In the genomic region with DNA sequence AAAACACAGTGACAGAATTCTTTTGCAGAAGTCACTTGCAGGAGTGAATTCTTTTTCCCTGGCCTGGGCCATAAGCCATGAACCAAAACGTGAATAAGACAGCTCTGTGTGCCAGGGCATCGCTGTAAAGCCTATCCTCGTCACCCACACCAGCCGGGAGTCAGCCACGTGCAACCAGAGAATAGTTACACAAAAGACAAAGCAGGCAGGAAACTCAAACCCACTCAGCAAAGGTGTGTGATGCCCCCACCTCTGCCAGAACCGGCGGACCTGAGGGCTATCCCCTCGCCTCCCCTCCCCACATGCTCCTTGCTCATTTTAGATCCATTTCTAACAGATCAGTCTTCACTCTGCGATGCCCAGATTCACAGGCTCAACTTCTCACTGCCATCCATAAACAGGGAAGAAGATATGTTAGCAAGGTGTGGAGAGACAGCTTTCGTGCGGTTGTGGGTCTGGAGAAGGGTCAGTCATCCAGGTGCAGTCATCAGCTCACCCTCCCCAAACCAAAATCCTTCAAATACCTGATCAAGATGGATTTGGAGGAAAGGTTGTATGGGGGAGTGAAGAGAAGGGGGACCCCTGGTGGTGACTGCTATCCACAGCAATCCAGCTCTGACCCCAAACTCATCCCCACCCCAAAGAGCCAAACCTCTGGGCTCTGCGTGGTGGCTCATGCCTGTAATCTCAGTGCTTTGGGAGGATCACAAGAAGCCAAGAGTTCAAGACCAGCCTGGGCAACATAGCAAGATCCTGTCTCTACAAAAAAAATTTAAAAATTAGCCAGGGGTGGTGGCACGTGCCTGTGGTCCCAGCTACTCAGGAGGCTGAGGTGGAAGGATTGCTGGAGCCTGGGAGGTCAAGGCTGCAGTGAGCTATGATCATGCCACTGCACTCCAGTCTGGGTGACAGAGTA, we compare ENCODE assay signal across 8 cellular contexts.
DNase-seq lines count a peak whose midpoint lies in the region; ATAC-seq, FAIRE-seq and TF ChIP-seq lines count a peak whose summit lies in the region.

No MANE protein-coding gene starts in this region.

- FAIRE-seq in urothelium cell line (lab: Jason Lieb, UNC), result no peak

- no peak overlapping the region for H3K4me2 ChIP-seq in SU-DHL-6 (ENCODE audit: low read depth, low read length, poor library complexity, severe bottlenecking)

- no peak overlapping the region for H3K4me3 ChIP-seq in GM12864 (ENCODE audit: low read depth, low read length)
- no peak overlapping the region for H3K4me3 ChIP-seq in SU-DHL-6 (ENCODE audit: insufficient read depth, low read length, poor library complexity, severe bottlenecking)
- H3K4me3 ChIP-seq in cardiac fibroblast (replicated peaks in 1 of 2; ENCODE audit: low read depth in 2 of 2, low read length in 2 of 2), result no peak overlapping the region

- no peak overlapping the region for H3K27ac ChIP-seq in SU-DHL-6 (ENCODE audit: low read depth, low read length)

- H3K9ac ChIP-seq in SU-DHL-6 (ENCODE audit: low read length), result no peak overlapping the region

- H2AFZ ChIP-seq in SU-DHL-6 (ENCODE audit: low read depth, low read length, severe bottlenecking), result peak overlapping the region; percentile 7

- no peaks in the 10 kb centered on the region for H4K20me1 ChIP-seq in SU-DHL-6 (ENCODE audit: low read depth, low read length)

- no peaks in the 10 kb centered on the region for H3K9me3 ChIP-seq in SU-DHL-6 (ENCODE audit: insufficient read depth, low read length)

- no peaks in the 10 kb centered on the region for H3F3A ChIP-seq in SU-DHL-6 (ENCODE audit: insufficient read depth)

- no peaks in the 10 kb centered on the region for H3K27me3 ChIP-seq in SU-DHL-6 (ENCODE audit: low read length)

- TF ChIP-seq CTCF in GM12864 (IDR thresholded peaks at IDR 0.05; ENCODE audit: low read depth, low read length, missing control alignments) (peak; percentile 97), SU-DHL-6 (IDR thresholded peaks at IDR 0.05; ENCODE audit: insufficient read depth, low read length, poor library complexity, severe bottlenecking) (peak; percentile 72), cardiac fibroblast (IDR thresholded peaks at IDR 0.05; ENCODE audit: low read depth, low read length) (peak; percentile 76)

- no peaks in the 10 kb centered on the region for H3K36me3 ChIP-seq in SU-DHL-6 (ENCODE audit: low read length)

- no peak for ATAC-seq in HG03469 (IDR thresholded peaks at IDR 0.05; ENCODE audit: unreplicated experiment)

- DNase-seq in 8988T (peak; percentile 80), GM12864 (ENCODE audit: low read depth) (no peak), HT-29 (ENCODE audit: low spot score) (peak; percentile 41), cardiac fibroblast (ENCODE audit: low read depth in 2 of 2) (peak; percentile 43 to 52), lung microvascular endothelial cell (ENCODE audit: low read depth in 2 of 2) (peak; percentile 32 to 47), urothelium cell line (ENCODE audit: low spot score) (peak; percentile 54)

- no peaks in the 10 kb centered on the region for H3K79me2 ChIP-seq in SU-DHL-6 (ENCODE audit: insufficient read depth, low read length)

- H3K9me2 ChIP-seq in SU-DHL-6 (replicated peaks; ENCODE audit: insufficient read depth, low read length), result no peaks in the 10 kb centered on the region
